11 cellular contexts compared by ENCODE assay signal in the genomic region with DNA sequence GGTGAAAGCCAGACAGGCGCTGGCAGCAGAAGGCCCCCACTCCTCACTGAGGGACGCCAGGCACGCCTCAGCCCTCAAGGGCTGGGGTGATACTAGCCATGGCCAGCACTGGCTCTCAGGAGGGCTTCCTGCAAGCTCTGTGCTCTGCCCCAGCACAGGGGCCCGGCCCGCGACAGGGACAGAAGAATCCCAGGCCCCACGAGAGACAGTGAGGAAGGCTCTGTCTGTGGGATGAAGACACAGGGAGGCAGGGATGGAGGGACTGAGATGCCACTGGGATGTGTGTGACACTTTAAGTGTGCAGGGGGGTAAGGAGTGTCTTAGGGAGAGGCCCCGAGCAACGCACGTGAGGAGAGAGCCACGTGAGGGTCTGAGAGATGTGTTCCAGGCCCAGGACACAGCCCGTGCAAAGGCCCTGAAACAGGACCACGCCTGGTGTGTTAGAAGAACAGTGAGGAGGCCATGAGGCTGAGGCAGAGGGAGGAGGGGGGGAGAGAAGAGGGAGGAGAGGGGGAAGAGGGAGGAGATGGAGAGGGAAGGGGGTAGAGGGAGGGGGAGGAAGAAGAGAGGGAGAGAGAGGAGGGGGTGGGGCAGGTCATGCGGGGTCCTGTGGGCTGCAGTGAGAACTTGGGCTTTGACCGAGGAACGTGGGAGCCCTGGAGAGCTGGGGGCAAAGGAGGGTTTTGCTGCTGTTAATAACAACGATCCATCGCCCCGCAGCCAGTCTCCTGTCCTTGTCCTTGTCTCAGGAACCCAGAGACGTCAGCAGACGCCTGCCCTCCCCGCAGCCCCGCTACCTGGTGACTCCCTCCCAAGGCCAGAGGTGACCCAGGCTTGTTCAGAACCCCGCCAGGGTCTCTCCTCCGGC. TPM values are rescaled to one million over a fixed set of nuclear protein-coding genes. Genes with fewer than 3 reads are reported as not detected.
A peak's percentile ranks its signal among the peaks of the same experiment; 100 is the strongest.
DNase-seq lines count a peak whose midpoint lies in the region; ATAC-seq and TF ChIP-seq lines count a peak whose summit lies in the region.
"Had no signal": no experiment of that assay in that cellular context is flagged by ENCODE, and none has a peak within 500 bp of the region (broad histone marks: within the 10 kb centered on the region; RNA-seq: fewer than 3 reads in every experiment).

No MANE protein-coding gene starts in this region.

- H3K4me3 Mint-ChIP-seq in activated T-helper 17 cell treated with anti-CD3 and anti-CD28 coated beads, Interleukin-2, amount 50 U/mL, for 72 hours = no peak overlapping the region
- H3K4me3 Mint-ChIP-seq in type B pancreatic cell = no peak overlapping the region
- H3K4me3 Mint-ChIP-seq: T-helper 1 cell treated with Interleukin-12 subunit alpha and Interleukin-12 subunit beta and Interleukin-4 antibody, amounts not matched to agents 30 μg/mL and 1 μg/mL, for 36 hours had no signal

- H3K9me3 ChIP-seq in spleen = no peaks in the 10 kb centered on the region
- H3K9me3 ChIP-seq: left lung had no signal

- H3K36me3 Mint-ChIP-seq in activated naive CD4-positive, alpha-beta T cell treated with anti-CD3 and anti-CD28 coated beads, Interleukin-2, amount 50 U/mL, for 72 hours = peaks cover 8 to 11% of the 10 kb centered on the region in 2 donors
- peaks cover 84% of the 10 kb centered on the region for H3K36me3 Mint-ChIP-seq in activated T-helper 17 cell treated with anti-CD3 and anti-CD28 coated beads, Interleukin-2, amount 50 U/mL, for 72 hours (ENCODE audit: low read depth)
- H3K36me3 Mint-ChIP-seq in type B pancreatic cell = no peaks in the 10 kb centered on the region

- TF ChIP-seq POLR2A in spleen (IDR thresholded peaks at IDR 0.05) = no peak

- TF ChIP-seq CTCF in spleen (IDR thresholded peaks at IDR 0.05 in 8 of 11, conservative IDR thresholded peaks at IDR 0.05 in 3 of 11) (no peak), type B pancreatic cell (conservative IDR thresholded peaks at IDR 0.05) (no peak)

- peaks cover 0 to 26% (median 16%) of the 10 kb centered on the region in 6 donors for H3K4me1 ChIP-seq in spleen

- peak overlapping the region in 1 of 8 donors; percentile 8 for H3K27ac ChIP-seq in spleen
- H3K27ac ChIP-seq: left lung had no signal

- H3K9me3 Mint-ChIP-seq in activated naive CD4-positive, alpha-beta T cell treated with anti-CD3 and anti-CD28 coated beads, Interleukin-2, amount 50 U/mL, for 72 hours = no peaks in the 10 kb centered on the region
- no peaks in the 10 kb centered on the region for H3K9me3 Mint-ChIP-seq in activated T-helper 17 cell treated with anti-CD3 and anti-CD28 coated beads, Interleukin-2, amount 50 U/mL, for 72 hours
- H3K9me3 Mint-ChIP-seq in type B pancreatic cell = no peaks in the 10 kb centered on the region
- H3K9me3 Mint-ChIP-seq: T-helper 1 cell treated with Interleukin-12 subunit alpha and Interleukin-12 subunit beta and Interleukin-4 antibody, amounts not matched to agents 30 μg/mL and 1 μg/mL, for 36 hours had no signal

- H3K27me3 Mint-ChIP-seq in activated T-helper 17 cell treated with anti-CD3 and anti-CD28 coated beads, Interleukin-2, amount 50 U/mL, for 72 hours = no peaks in the 10 kb centered on the region
- H3K27me3 Mint-ChIP-seq in type B pancreatic cell = no peaks in the 10 kb centered on the region

- no peaks in the 10 kb centered on the region for H3K4me1 Mint-ChIP-seq in activated T-helper 17 cell treated with anti-CD3 and anti-CD28 coated beads, Interleukin-2, amount 50 U/mL, for 72 hours
- no peaks in the 10 kb centered on the region for H3K4me1 Mint-ChIP-seq in type B pancreatic cell (ENCODE audit: unreplicated experiment)

- WGBS in spleen, 5 donors = 70 to 87% (median 79%) methylated on average over 22 to 25 of the region's 25 CpGs

- intact Hi-C loops in spleen (cut with DNase I; ENCODE audit: low total_unique reads) = no loop called here

- peaks cover 4 to 100% (median 85%) of the 10 kb centered on the region in 6 donors for H3K36me3 ChIP-seq in spleen

- ATAC-seq in activated naive CD4-positive, alpha-beta T cell treated with anti-CD3 and anti-CD28 coated beads, Interleukin-2, amount 50 U/mL, for 72 hours = no peak
- ATAC-seq in activated T-helper 17 cell treated with anti-CD3 and anti-CD28 coated beads, Interleukin-2, amount 50 U/mL, for 72 hours (replicated peaks) = no peak
- ATAC-seq: left lung had no signal

- H3K27me3 ChIP-seq in spleen (replicated peaks in 1 of 7) = no peaks in the 10 kb centered on the region
- H3K27me3 ChIP-seq: left lung had no signal

- no peak for DNase-seq in activated naive CD4-positive, alpha-beta T cell treated with anti-CD3 and anti-CD28 coated beads, Interleukin-2, amount 50 U/mL, for 72 hours (ENCODE audit: low spot score in 2 of 2)
- DNase-seq in activated naive CD4-positive, alpha-beta T cell treated with anti-CD3 and anti-CD28 coated beads, Interleukin-2, amount 50 U/mL, for 16 hours = no peak
- DNase-seq in spleen (peak; percentile 67), type B pancreatic cell (ENCODE audit: extremely low spot score, unreplicated experiment) (no peak)
- DNase-seq in stimulated activated CD4-positive, alpha-beta T cell treated with anti-CD3 and anti-CD28 coated beads, Interleukin-4, amount 100 ng/mL, for 1 hour = no peak
- DNase-seq: activated CD4-positive, alpha-beta T cell treated with anti-CD3 and anti-CD28 coated beads, Interleukin-2, amount 50 U/mL, for 48 hours; left lung; NCI-H1436 treated with DMSO at 0.1 percent for 48 hours; stimulated activated CD4-positive, alpha-beta T cell treated with anti-CD3 and anti-CD28 coated beads, Interleukin-2, amount 100 ng/mL, for 48 hours had no signal

- no peak overlapping the region for H3K4me3 ChIP-seq in spleen
- H3K4me3 ChIP-seq: left lung had no signal

- peak overlapping the region; percentile 69 to 84 for H3K27ac Mint-ChIP-seq in activated naive CD4-positive, alpha-beta T cell treated with anti-CD3 and anti-CD28 coated beads, Interleukin-2, amount 50 U/mL, for 72 hours
- peak overlapping the region; percentile 38 for H3K27ac Mint-ChIP-seq in activated T-helper 17 cell treated with anti-CD3 and anti-CD28 coated beads, Interleukin-2, amount 50 U/mL, for 72 hours
- H3K27ac Mint-ChIP-seq in type B pancreatic cell = no peak overlapping the region
- H3K27ac Mint-ChIP-seq: T-helper 1 cell treated with Interleukin-12 subunit alpha and Interleukin-12 subunit beta and Interleukin-4 antibody, amounts not matched to agents 30 μg/mL and 1 μg/mL, for 36 hours had no signal

RNA-seq across cellular contexts. Expression of gene RPL36, which starts 7.2 kb away (rescaled TPM):
- 1,000 to 10,000 TPM; 1,044 to 1,174 TPM for total RNA-seq in activated naive CD4-positive, alpha-beta T cell treated with anti-CD3 and anti-CD28 coated beads, Interleukin-2, amount 50 U/mL, for 72 hours
- 1,000 to 10,000 TPM in 1 of 2 donors, 100 to 1,000 TPM in 1; 860 to 1,029 TPM for total RNA-seq in activated T-helper 17 cell treated with anti-CD3 and anti-CD28 coated beads, Interleukin-2, amount 50 U/mL, for 72 hours
- total RNA-seq in spleen (100 to 1,000 TPM; 294 to 922 (median 652) TPM), type B pancreatic cell (ENCODE audit: low replicate concordance) (1,016 and 1,024 TPM in 2 replicates)
- 1,000 to 10,000 TPM; 2,501 to 2,825 (median 2,795) TPM for polyA plus RNA-seq in spleen

RNA-seq across cellular contexts. Expression of gene HSD11B1L, which starts 16.4 kb away (rescaled TPM):
- total RNA-seq in activated naive CD4-positive, alpha-beta T cell treated with anti-CD3 and anti-CD28 coated beads, Interleukin-2, amount 50 U/mL, for 72 hours = 1 to 10 TPM; 3.2 to 5.2 TPM
- total RNA-seq in activated T-helper 17 cell treated with anti-CD3 and anti-CD28 coated beads, Interleukin-2, amount 50 U/mL, for 72 hours = 1 to 10 TPM; 2.3 to 5.3 TPM
- 1 to 10 TPM; 1.9 to 8.8 (median 3.1) TPM for total RNA-seq in spleen
- 1 to 10 TPM; 3.3 to 5.5 (median 3.8) TPM for polyA plus RNA-seq in spleen
- 6.2 and 11.0 TPM in 2 replicates for total RNA-seq in type B pancreatic cell (ENCODE audit: low replicate concordance)

RNA-seq across cellular contexts. Expression of gene MICOS13, which starts 16.9 kb away (rescaled TPM):
- 10 to 100 TPM; 32.0 to 47.2 TPM for total RNA-seq in activated naive CD4-positive, alpha-beta T cell treated with anti-CD3 and anti-CD28 coated beads, Interleukin-2, amount 50 U/mL, for 72 hours
- total RNA-seq in activated T-helper 17 cell treated with anti-CD3 and anti-CD28 coated beads, Interleukin-2, amount 50 U/mL, for 72 hours = 10 to 100 TPM; 29.5 to 38.7 TPM
- 10 to 100 TPM; 15.7 to 41.0 (median 36.8) TPM for total RNA-seq in spleen
- polyA plus RNA-seq in spleen = 10 to 100 TPM; 71.0 to 89.5 (median 78.0) TPM
- 42.2 and 50.0 TPM in 2 replicates for total RNA-seq in type B pancreatic cell (ENCODE audit: low replicate concordance)

RNA-seq across cellular contexts. Expression of gene LONP1, which starts 22.7 kb away (rescaled TPM):
- 100 to 1,000 TPM; 178 to 359 TPM for total RNA-seq in activated naive CD4-positive, alpha-beta T cell treated with anti-CD3 and anti-CD28 coated beads, Interleukin-2, amount 50 U/mL, for 72 hours
- 100 to 1,000 TPM; 291 to 376 TPM for total RNA-seq in activated T-helper 17 cell treated with anti-CD3 and anti-CD28 coated beads, Interleukin-2, amount 50 U/mL, for 72 hours
- total RNA-seq in spleen (10 to 100 TPM; 33.1 to 65.8 (median 56.5) TPM), type B pancreatic cell (ENCODE audit: low replicate concordance) (68.0 and 74.0 TPM in 2 replicates)
- 10 to 100 TPM; 29.2 to 48.2 (median 42.6) TPM for polyA plus RNA-seq in spleen

RNA-seq across cellular contexts. Expression of gene CATSPERD, which starts 23.2 kb away (rescaled TPM):
- not detected for total RNA-seq in activated naive CD4-positive, alpha-beta T cell treated with anti-CD3 and anti-CD28 coated beads, Interleukin-2, amount 50 U/mL, for 72 hours
- total RNA-seq in activated T-helper 17 cell treated with anti-CD3 and anti-CD28 coated beads, Interleukin-2, amount 50 U/mL, for 72 hours = not detected
- total RNA-seq in spleen (not detected), type B pancreatic cell (ENCODE audit: low replicate concordance) (0.41 TPM in 1 of 2 replicates, not detected in the other)
- not detected for polyA plus RNA-seq in spleen
